ENCODE assay signal across 10 cellular contexts in genomic region chr12:111692575-111693210, GRCh38. TPM values are rescaled to one million over a fixed set of nuclear protein-coding genes. Genes with fewer than 3 reads are reported as not detected.
A peak's percentile ranks its signal among the peaks of the same experiment; 100 is the strongest.
DNase-seq lines count a peak whose midpoint lies in the region; ATAC-seq and TF ChIP-seq lines count a peak whose summit lies in the region.
"Had no signal": no experiment of that assay in that cellular context is flagged by ENCODE, and none has a peak within 500 bp of the region (broad histone marks: within the 10 kb centered on the region; RNA-seq: fewer than 3 reads in every experiment).

No MANE protein-coding gene starts in this region.

- TF ChIP-seq CTCF in AG10803 (conservative IDR thresholded peaks at IDR 0.05; ENCODE audit: low read length) = peak; percentile 25
- peak; percentile 49 for TF ChIP-seq CTCF in GM12872 (IDR thresholded peaks at IDR 0.05; ENCODE audit: insufficient read depth, low read depth, low read length)
- peak; percentile 24 for TF ChIP-seq CTCF in fibroblast of mammary gland (conservative IDR thresholded peaks at IDR 0.05; ENCODE audit: control insufficient read depth, insufficient read depth, low read depth, low read length)
- no peak for TF ChIP-seq CTCF in omental fat pad (IDR thresholded peaks at IDR 0.05)

- H3K4me3 ChIP-seq in AG10803 (ENCODE audit: low read length) (no peak overlapping the region), fibroblast of mammary gland (ENCODE audit: control insufficient read depth, low read depth, low read length) (no peak overlapping the region)
- H3K4me3 ChIP-seq: heart left ventricle had no signal

- no peak overlapping the region for H3K4me3 Mint-ChIP-seq in T-helper 2 cell treated with Interferon-gamma antibody and Interleukin-4, amounts not matched to agents 5 μg/mL and 100 μg/mL, for 36 hours

- no peaks in the 10 kb centered on the region for H3K9me3 Mint-ChIP-seq in T-helper 2 cell treated with Interferon-gamma antibody and Interleukin-4, amounts not matched to agents 5 μg/mL and 100 μg/mL, for 36 hours

- H3K36me3 Mint-ChIP-seq in T-helper 2 cell treated with Interferon-gamma antibody and Interleukin-4, amounts not matched to agents 5 μg/mL and 100 μg/mL, for 36 hours (ENCODE audit: low read depth) = peaks cover 12% of the 10 kb centered on the region

- H3K27ac Mint-ChIP-seq in T-helper 2 cell treated with Interferon-gamma antibody and Interleukin-4, amounts not matched to agents 5 μg/mL and 100 μg/mL, for 36 hours = no peak overlapping the region

- peaks cover 2% of the 10 kb centered on the region for H3K4me1 Mint-ChIP-seq in T-helper 2 cell treated with Interferon-gamma antibody and Interleukin-4, amounts not matched to agents 5 μg/mL and 100 μg/mL, for 36 hours (ENCODE audit: low read depth)

- H3K27me3 Mint-ChIP-seq in T-helper 2 cell treated with Interferon-gamma antibody and Interleukin-4, amounts not matched to agents 5 μg/mL and 100 μg/mL, for 36 hours (ENCODE audit: low read depth) = no peaks in the 10 kb centered on the region

- DNase-seq in AG10803 (ENCODE audit: low read depth) (no peak), RPMI8226 (peak; percentile 6), fibroblast of mammary gland (ENCODE audit: low read depth) (peak; percentile 45), omental fat pad (ENCODE audit: low spot score) (no peak), NCI-H524 treated with DMSO at 0.1 percent for 48 hours (lab: John Stamatoyannopoulos, UW) (no peak)
- DNase-seq in T-helper 2 cell treated with Interferon-gamma antibody and Interleukin-4, amounts not matched to agents 5 μg/mL and 100 μg/mL, for 36 hours (ENCODE audit: low spot score) = no peak
- DNase-seq: aorta, heart left ventricle had no signal

- no peak for ATAC-seq in HG02588 (IDR thresholded peaks at IDR 0.05; ENCODE audit: unreplicated experiment)
- ATAC-seq in omental fat pad (ENCODE audit: low FRiP score) = no peak
- ATAC-seq: heart left ventricle had no signal

RNA-seq across cellular contexts. Expression of gene ACAD10, which starts 6.8 kb away (rescaled TPM):
- total RNA-seq in omental fat pad = 10 to 100 TPM; 12.2 to 29.6 (median 15.9) TPM

RNA-seq across cellular contexts. Expression of gene BRAP, which starts 6.9 kb away (rescaled TPM):
- total RNA-seq in omental fat pad = 10 to 100 TPM; 16.9 to 20.0 (median 17.7) TPM

Comparison
In these comparisons a context has a peak if more than half of its experiments do, and no peak if none do; other contexts are left out.
1. DNase-seq: peak in RPMI8226 (single experiment) and fibroblast of mammary gland (single experiment); none in AG10803 (single experiment), T-helper 2 cell treated with Interferon-gamma antibody and Interleukin-4, amounts not matched to agents 5 μg/mL and 100 μg/mL, for 36 hours (single experiment), omental fat pad (single experiment) and NCI-H524 treated with DMSO at 0.1 percent for 48 hours (single experiment).
2. CTCF ChIP-seq: peak in AG10803 (single experiment), GM12872 (single experiment) and fibroblast of mammary gland (single experiment); none in omental fat pad (0 of 3).